ENCODE assay signal across 17 cellular contexts in the genomic region with DNA sequence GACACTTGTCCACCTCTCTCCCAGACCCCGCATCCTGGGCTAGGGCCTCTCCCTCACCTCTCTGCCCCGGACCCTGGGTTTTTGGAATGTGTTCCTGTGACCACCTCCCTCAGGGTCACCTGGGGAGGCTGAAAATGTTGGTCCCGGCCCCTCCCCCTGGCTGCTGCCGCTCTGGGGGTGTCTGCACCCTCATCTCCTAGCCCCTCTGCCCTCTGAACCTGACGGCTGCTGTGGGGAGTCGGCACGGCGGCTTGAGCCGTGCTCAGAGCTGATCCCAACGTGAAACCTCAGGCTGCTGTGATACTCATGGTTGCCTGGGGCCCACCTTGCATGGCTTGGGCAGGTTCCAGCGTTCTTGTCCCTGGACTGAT. TPM values are rescaled to one million over a fixed set of nuclear protein-coding genes. Genes with fewer than 3 reads are reported as not detected.
DNase-seq lines count a peak whose midpoint lies in the region; ATAC-seq and TF ChIP-seq lines count a peak whose summit lies in the region.
"Had no signal": no experiment of that assay in that cellular context is flagged by ENCODE, and none has a peak within 500 bp of the region (broad histone marks: within the 10 kb centered on the region; RNA-seq: fewer than 3 reads in every experiment).

No MANE protein-coding gene starts in this region.

- H3K27ac ChIP-seq in left ventricle myocardium inferior (replicated peaks) = no peak overlapping the region
- H3K27ac ChIP-seq in WERI-Rb-1 = peak overlapping the region; percentile 11; the same call in 1 of the 2 replicates
- H3K27ac ChIP-seq in endodermal cell (ENCODE audit: low read depth, low read length) = peak overlapping the region; percentile 37
- no peak overlapping the region for H3K27ac ChIP-seq in prostate gland
- H3K27ac ChIP-seq: brain microvascular endothelial cell, dorsolateral prefrontal cortex had no signal

- H3K9me3 Mint-ChIP-seq in endodermal cell = no peaks in the 10 kb centered on the region
- no peaks in the 10 kb centered on the region for H3K9me3 Mint-ChIP-seq in stimulated activated naive B cell treated with anti-CD40 and anti-IgM and Interleukin-4, amounts not matched to agents 10 μg/mL and 1 μg/mL and 100 μg/mL, for 72 hours

- intact Hi-C loops in Right ventricle myocardium inferior (cut with DNase I) = no loop called here
- intact Hi-C loops in left ventricle myocardium inferior (cut with micrococcal nuclease) = no loop called here
- intact Hi-C loops in prostate gland (cut with DNase I) = no loop called here

- H3K27ac Mint-ChIP-seq in endodermal cell = peak overlapping the region; percentile 58
- peak overlapping the region; percentile 83 for H3K27ac Mint-ChIP-seq in stimulated activated naive B cell treated with anti-CD40 and anti-IgM and Interleukin-4, amounts not matched to agents 10 μg/mL and 1 μg/mL and 100 μg/mL, for 72 hours

- ATAC-seq in Right ventricle myocardium inferior (no peak), GM19324 (IDR thresholded peaks at IDR 0.05; ENCODE audit: low FRiP score, unreplicated experiment) (no peak)
- ATAC-seq in stimulated activated naive B cell treated with anti-CD40 and anti-IgM and Interleukin-4, amounts not matched to agents 10 μg/mL and 1 μg/mL and 100 μg/mL, for 72 hours (replicated peaks) = no peak

- 90 to 91% methylated on average over 7 to 11 of the region's 11 CpGs for WGBS in endodermal cell (ENCODE audit: insufficient coverage in 1 of 2, insufficient read length in 1 of 2), 2 experiments
- 85% methylated on average over 11 of the region's 11 CpGs for WGBS in prostate gland

- TF ChIP-seq POLR2A in prostate gland (IDR thresholded peaks at IDR 0.05) = no peak

- peaks cover 6% of the 10 kb centered on the region for H3K36me3 ChIP-seq in left ventricle myocardium inferior
- peaks cover 17% of the 10 kb centered on the region for H3K36me3 ChIP-seq in WERI-Rb-1
- H3K36me3 ChIP-seq in endodermal cell (ENCODE audit: control insufficient read depth, insufficient read depth, low read length) = peaks cover 15% of the 10 kb centered on the region
- peaks cover 0 to 4% of the 10 kb centered on the region in 2 donors for H3K36me3 ChIP-seq in prostate gland

- H3K36me3 Mint-ChIP-seq in endodermal cell (ENCODE audit: low read depth) = peaks cover 23% of the 10 kb centered on the region
- H3K36me3 Mint-ChIP-seq in stimulated activated naive B cell treated with anti-CD40 and anti-IgM and Interleukin-4, amounts not matched to agents 10 μg/mL and 1 μg/mL and 100 μg/mL, for 72 hours = peaks cover 44 to 67% of the 10 kb centered on the region in 2 donors

- no peak overlapping the region for H3K4me3 Mint-ChIP-seq in endodermal cell
- H3K4me3 Mint-ChIP-seq in stimulated activated naive B cell treated with anti-CD40 and anti-IgM and Interleukin-4, amounts not matched to agents 10 μg/mL and 1 μg/mL and 100 μg/mL, for 72 hours = no peak overlapping the region

- peaks cover 7% of the 10 kb centered on the region for H3K27me3 ChIP-seq in left ventricle myocardium inferior (ENCODE audit: low read depth)
- H3K27me3 ChIP-seq in WERI-Rb-1 (ENCODE audit: insufficient read depth, low read depth, severe bottlenecking) = no peaks in the 10 kb centered on the region
- H3K27me3 ChIP-seq in endodermal cell (ENCODE audit: control insufficient read depth, insufficient read depth, low read length, poor library complexity, severe bottlenecking) = no peaks in the 10 kb centered on the region
- H3K27me3 ChIP-seq in prostate gland (replicated peaks; ENCODE audit: insufficient read depth) = no peaks in the 10 kb centered on the region
- H3K27me3 ChIP-seq: brain microvascular endothelial cell, dorsolateral prefrontal cortex had no signal

- no peaks in the 10 kb centered on the region for H3K9me3 ChIP-seq in left ventricle myocardium inferior (replicated peaks)
- H3K9me3 ChIP-seq in WERI-Rb-1 (ENCODE audit: severe bottlenecking) = no peaks in the 10 kb centered on the region
- no peaks in the 10 kb centered on the region for H3K9me3 ChIP-seq in endodermal cell (ENCODE audit: control insufficient read depth, low read length)
- no peaks in the 10 kb centered on the region for H3K9me3 ChIP-seq in prostate gland

- H3K4me1 ChIP-seq in left ventricle myocardium inferior (peaks cover 11% of the 10 kb centered on the region), endodermal cell (ENCODE audit: control insufficient read depth, insufficient read depth, low read length) (peaks cover 8% of the 10 kb centered on the region), prostate gland (replicated peaks) (no peaks in the 10 kb centered on the region)

- H3K4me1 Mint-ChIP-seq in endodermal cell = peaks cover 18% of the 10 kb centered on the region
- H3K4me1 Mint-ChIP-seq in stimulated activated naive B cell treated with anti-CD40 and anti-IgM and Interleukin-4, amounts not matched to agents 10 μg/mL and 1 μg/mL and 100 μg/mL, for 72 hours = peaks cover 13 to 22% of the 10 kb centered on the region in 2 donors

- no peaks in the 10 kb centered on the region for H3K27me3 Mint-ChIP-seq in endodermal cell (ENCODE audit: insufficient read depth)
- no peaks in the 10 kb centered on the region for H3K27me3 Mint-ChIP-seq in stimulated activated naive B cell treated with anti-CD40 and anti-IgM and Interleukin-4, amounts not matched to agents 10 μg/mL and 1 μg/mL and 100 μg/mL, for 72 hours

- TF ChIP-seq CTCF in left ventricle myocardium inferior (IDR thresholded peaks at IDR 0.05; ENCODE audit: borderline replicate concordance) (no peak), WERI-Rb-1 (IDR thresholded peaks at IDR 0.05; ENCODE audit: low read depth, low read length) (no peak), endodermal cell (conservative IDR thresholded peaks at IDR 0.05) (no peak), prostate gland (IDR thresholded peaks at IDR 0.05) (no peak)

- H3K4me3 ChIP-seq in left ventricle myocardium inferior (no peak overlapping the region), WERI-Rb-1 (ENCODE audit: low read depth, low read length) (no peak overlapping the region), endodermal cell (ENCODE audit: low read length) (no peak overlapping the region), prostate gland (no peak overlapping the region)
- H3K4me3 ChIP-seq: dorsolateral prefrontal cortex had no signal

- no peak overlapping the region for H3K9ac ChIP-seq in endodermal cell (ENCODE audit: extremely low read depth, low read length, poor library complexity, severe bottlenecking)

- DNase-seq in Right ventricle myocardium inferior (ENCODE audit: missing footprints) (peak; percentile 49), left ventricle myocardium inferior (no peak), WERI-Rb-1 (no peak), endodermal cell (no peak), prostate gland (ENCODE audit: low spot score) (no peak), putamen (ENCODE audit: low spot score) (no peak)
- DNase-seq in stimulated activated naive B cell treated with anti-CD40 and anti-IgM and Interleukin-4, amounts not matched to agents 10 μg/mL and 1 μg/mL and 100 μg/mL, for 72 hours = no peak
- DNase-seq: activated CD4-positive, alpha-beta T cell treated with anti-CD3 and anti-CD28 coated beads for 4 hours; brain microvascular endothelial cell; DMS53; NCI-H1436 treated with DMSO at 0.1 percent for 48 hours; NCI-H345; occipital lobe; stimulated activated CD4-positive, alpha-beta T cell treated with anti-CD3 and anti-CD28 coated beads, Interleukin-2, amount 100 ng/mL, for 24 hours; T-helper 9 cell had no signal

RNA-seq across cellular contexts. Expression of gene ADCY7, which starts 42.8 kb away (rescaled TPM):
- total RNA-seq in Right ventricle myocardium inferior (11.7 TPM), left ventricle myocardium inferior (9.7 TPM), endodermal cell (10 to 100 TPM; 30.1 to 37.2 TPM), prostate gland (10 to 100 TPM in 1 of 2 donors, 1 to 10 TPM in 1; 2.0 to 10.9 TPM)
- 6.1 TPM for polyA plus RNA-seq in endodermal cell (2013, experiment 1 of 2)
- polyA plus RNA-seq in endodermal cell (2013, experiment 2 of 2) = 5.2 TPM

RNA-seq across cellular contexts. Expression of gene BRD7, which starts 59.6 kb away (rescaled TPM):
- 46.6 TPM for total RNA-seq in Right ventricle myocardium inferior
- total RNA-seq in left ventricle myocardium inferior = 52.3 TPM
- 100 to 1,000 TPM; 125 to 163 TPM for total RNA-seq in endodermal cell
- polyA plus RNA-seq in endodermal cell (2013, experiment 1 of 2) = 124 TPM
- polyA plus RNA-seq in endodermal cell (2013, experiment 2 of 2) = 114 TPM
- total RNA-seq in prostate gland = 10 to 100 TPM; 38.7 to 66.0 TPM

Comparison
In these comparisons a context has a peak if more than half of its experiments do, and no peak if none do; other contexts are left out.
1. H3K27ac ChIP-seq: peak in WERI-Rb-1 (single experiment) and endodermal cell (single experiment); none in left ventricle myocardium inferior (single experiment) and prostate gland (0 of 2).